ENCODE assay signal across 1 cellular context in the genomic region with DNA sequence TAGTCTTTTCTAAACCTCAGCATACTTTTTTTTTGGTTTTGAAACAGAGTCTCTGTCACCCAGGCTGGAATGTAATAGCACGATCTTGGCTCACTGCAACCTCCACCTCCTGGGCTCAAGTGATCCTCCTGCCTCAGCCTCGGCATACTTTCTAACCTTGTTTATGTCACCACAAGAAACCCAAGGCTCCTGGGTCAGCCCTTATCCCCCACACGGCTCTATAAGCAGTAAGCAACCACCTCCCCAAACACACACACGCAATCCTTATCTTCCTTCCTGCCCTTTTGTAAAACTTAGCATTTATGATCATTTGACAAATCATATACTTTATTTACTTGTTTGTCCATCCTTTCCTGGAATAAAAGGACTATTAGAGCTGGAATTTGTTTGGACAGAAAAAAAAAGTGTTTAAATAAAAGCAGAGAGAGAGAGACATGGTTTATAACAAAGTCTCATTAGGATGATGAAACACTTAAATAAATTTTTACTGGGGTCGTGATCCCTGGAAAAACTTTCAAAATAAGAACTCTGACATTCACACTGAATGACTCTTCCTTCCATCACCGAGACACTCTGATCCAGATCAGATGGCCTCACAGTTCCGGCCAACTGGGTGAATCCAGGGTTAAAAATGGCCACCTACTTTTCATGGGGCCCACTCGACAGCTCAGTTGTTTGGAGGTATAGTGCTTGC.
TF ChIP-seq lines count a peak whose summit lies in the region.

No MANE protein-coding gene starts in this region.

TF ChIP-seq in SK-N-SH, 30 proteins besides CTCF, POLR2A, EP300 and RAD21 (continued from another document):
- TF ChIP-seq IRF3 (IDR thresholded peaks at IDR 0.05; ENCODE audit: low read depth, low read length) (no peak), SIN3A (IDR thresholded peaks at IDR 0.05; ENCODE audit: borderline replicate concordance, low read depth, low read length) (no peak), GATA2 (CRISPR knock-in tag; IDR thresholded peaks at IDR 0.05) (no peak), POLR2AphosphoS5 (IDR thresholded peaks at IDR 0.05; ENCODE audit: low read depth, low read length) (no peak), FOXM1 (IDR thresholded peaks at IDR 0.05; ENCODE audit: low read depth) (no peak)
- TF ChIP-seq, protein P1, sequence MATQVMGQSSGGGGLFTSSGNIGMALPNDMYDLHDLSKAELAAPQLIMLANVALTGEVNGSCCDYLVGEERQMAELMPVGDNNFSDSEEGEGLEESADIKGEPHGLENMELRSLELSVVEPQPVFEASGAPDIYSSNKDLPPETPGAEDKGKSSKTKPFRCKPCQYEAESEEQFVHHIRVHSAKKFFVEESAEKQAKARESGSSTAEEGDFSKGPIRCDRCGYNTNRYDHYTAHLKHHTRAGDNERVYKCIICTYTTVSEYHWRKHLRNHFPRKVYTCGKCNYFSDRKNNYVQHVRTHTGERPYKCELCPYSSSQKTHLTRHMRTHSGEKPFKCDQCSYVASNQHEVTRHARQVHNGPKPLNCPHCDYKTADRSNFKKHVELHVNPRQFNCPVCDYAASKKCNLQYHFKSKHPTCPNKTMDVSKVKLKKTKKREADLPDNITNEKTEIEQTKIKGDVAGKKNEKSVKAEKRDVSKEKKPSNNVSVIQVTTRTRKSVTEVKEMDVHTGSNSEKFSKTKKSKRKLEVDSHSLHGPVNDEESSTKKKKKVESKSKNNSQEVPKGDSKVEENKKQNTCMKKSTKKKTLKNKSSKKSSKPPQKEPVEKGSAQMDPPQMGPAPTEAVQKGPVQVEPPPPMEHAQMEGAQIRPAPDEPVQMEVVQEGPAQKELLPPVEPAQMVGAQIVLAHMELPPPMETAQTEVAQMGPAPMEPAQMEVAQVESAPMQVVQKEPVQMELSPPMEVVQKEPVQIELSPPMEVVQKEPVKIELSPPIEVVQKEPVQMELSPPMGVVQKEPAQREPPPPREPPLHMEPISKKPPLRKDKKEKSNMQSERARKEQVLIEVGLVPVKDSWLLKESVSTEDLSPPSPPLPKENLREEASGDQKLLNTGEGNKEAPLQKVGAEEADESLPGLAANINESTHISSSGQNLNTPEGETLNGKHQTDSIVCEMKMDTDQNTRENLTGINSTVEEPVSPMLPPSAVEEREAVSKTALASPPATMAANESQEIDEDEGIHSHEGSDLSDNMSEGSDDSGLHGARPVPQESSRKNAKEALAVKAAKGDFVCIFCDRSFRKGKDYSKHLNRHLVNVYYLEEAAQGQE (IDR thresholded peaks at IDR 0.05; ENCODE audit: low read depth, low read length) = no peak
